9 cellular contexts compared by ENCODE assay signal in the genomic region with DNA sequence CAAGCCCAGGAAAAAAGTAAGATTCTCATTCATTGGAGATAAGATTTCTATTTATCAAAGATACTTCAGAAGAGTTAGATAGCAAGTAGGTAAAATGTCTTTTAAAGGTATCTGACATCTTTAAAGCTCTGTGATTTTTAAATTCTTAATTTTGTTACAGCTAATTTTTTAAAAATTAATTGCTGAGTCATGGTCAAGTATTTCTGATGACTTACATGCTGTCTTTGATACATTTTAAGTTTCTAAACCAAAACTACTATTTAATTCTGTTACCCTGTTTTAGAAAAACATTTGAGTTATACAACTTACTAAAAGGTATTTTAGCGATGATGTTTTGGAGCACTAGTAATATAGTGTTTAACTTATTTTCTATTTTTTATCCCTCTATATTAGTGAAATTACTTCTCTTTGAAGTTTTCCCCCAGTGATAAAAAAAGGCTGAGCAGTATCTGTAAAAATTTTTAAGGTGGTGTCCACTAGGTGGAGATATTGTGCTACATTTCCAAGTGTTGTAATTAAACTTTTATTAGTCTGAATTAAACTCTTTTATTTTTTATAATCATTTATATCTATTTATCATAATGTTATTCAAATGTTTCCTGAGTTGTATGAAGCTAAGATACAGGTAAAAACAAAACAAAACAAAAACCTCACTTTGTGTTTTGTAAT. TPM values are rescaled to one million over a fixed set of nuclear protein-coding genes. Genes with fewer than 3 reads are reported as not detected.
DNase-seq lines count a peak whose midpoint lies in the region; ATAC-seq, FAIRE-seq and TF ChIP-seq lines count a peak whose summit lies in the region.
"Had no signal": no experiment of that assay in that cellular context is flagged by ENCODE, and none has a peak within 500 bp of the region (broad histone marks: within the 10 kb centered on the region; RNA-seq: fewer than 3 reads in every experiment).

No MANE protein-coding gene starts in this region.

- H3K9ac ChIP-seq in liver (ENCODE audit: low read depth in 1 of 2, low read length in 2 of 2): no peak overlapping the region
- H3K9ac ChIP-seq: KMS-11 had no signal

- intact Hi-C loops in ascending aorta (cut with DNase I): no loop called here

- H3K9me3 ChIP-seq in ascending aorta (no peaks in the 10 kb centered on the region), liver (ENCODE audit: control insufficient read depth in 4 of 4, low read length in 3 of 4) (no peaks in the 10 kb centered on the region)

- no peak for FAIRE-seq in D721Med (lab: Jason Lieb, UNC)

- H3K36me3 ChIP-seq in ascending aorta (no peaks in the 10 kb centered on the region), liver (ENCODE audit: control insufficient read depth in 4 of 4, insufficient read depth in 3 of 4, low read depth in 1 of 4, low read length in 3 of 4) (no peaks in the 10 kb centered on the region)

- no peak for DNase-seq in D721Med (ENCODE audit: insufficient read length, low spot score)
- peak; percentile 1 for DNase-seq in HuH-7 (ENCODE audit: low spot score)
- no peak for DNase-seq in ascending aorta (ENCODE audit: low spot score in 2 of 2)
- DNase-seq in C1 segment of cervical spinal cord (lab: John Stamatoyannopoulos, UW): no peak
- no peak for DNase-seq in nucleus accumbens (lab: John Stamatoyannopoulos, UW)

- WGBS in liver: 12% methylated on average over 1 of the region's 1 CpG

- H3K4me1 ChIP-seq in ascending aorta: no peaks in the 10 kb centered on the region
- no peaks in the 10 kb centered on the region for H3K4me1 ChIP-seq in liver (ENCODE audit: control insufficient read depth in 4 of 4, insufficient read depth in 4 of 4, low read length in 3 of 4)

- H3K4me3 ChIP-seq in ascending aorta (no peak overlapping the region), liver (ENCODE audit: low read depth in 1 of 3, low read length in 3 of 3) (no peak overlapping the region)

- TF ChIP-seq CTCF in D721Med (IDR thresholded peaks at IDR 0.05; ENCODE audit: insufficient read depth, missing control alignments) (peak; percentile 40), ascending aorta (IDR thresholded peaks at IDR 0.05) (peak in 2 of 3 experiments; percentile 28 to 50), liver (IDR thresholded peaks at IDR 0.05; ENCODE audit: low read depth, low read length, missing input control) (peak; percentile 28)

- no peak overlapping the region for H3K27ac ChIP-seq in ascending aorta
- H3K27ac ChIP-seq in liver (ENCODE audit: low read depth in 1 of 2, low read length in 2 of 2): no peak overlapping the region
- H3K27ac ChIP-seq: KMS-11 had no signal

- no peak for ATAC-seq in HG02884 (IDR thresholded peaks at IDR 0.05; ENCODE audit: unreplicated experiment)
- no peak for ATAC-seq in HG02981 (IDR thresholded peaks at IDR 0.05; ENCODE audit: unreplicated experiment)

- H3K27me3 ChIP-seq in ascending aorta: no peaks in the 10 kb centered on the region
- no peaks in the 10 kb centered on the region for H3K27me3 ChIP-seq in liver (ENCODE audit: control insufficient read depth in 4 of 4, insufficient read depth in 4 of 4, low read length in 3 of 4)

- TF ChIP-seq RAD21 in liver (IDR thresholded peaks at IDR 0.05): peak; percentile 64 to 65

TF ChIP-seq in liver, 16 proteins besides CTCF, POLR2A, EP300 and RAD21:
- TF ChIP-seq RXRA (IDR thresholded peaks at IDR 0.05) (no peak), FOXA2 (IDR thresholded peaks at IDR 0.05) (no peak), NR2F2 (IDR thresholded peaks at IDR 0.05) (no peak), JUND (IDR thresholded peaks at IDR 0.05) (no peak), FOXA1 (IDR thresholded peaks at IDR 0.05) (no peak), GABPA (IDR thresholded peaks at IDR 0.05 in 1 of 2, conservative IDR thresholded peaks at IDR 0.05 in 1 of 2) (no peak), HNF4G (IDR thresholded peaks at IDR 0.05) (no peak), YY1 (IDR thresholded peaks at IDR 0.05) (no peak), SP1 (IDR thresholded peaks at IDR 0.05) (no peak), HNF4A (conservative IDR thresholded peaks at IDR 0.05) (no peak), EGR1 (IDR thresholded peaks at IDR 0.05; ENCODE audit: low read depth in 2 of 2) (no peak), TAF1 (conservative IDR thresholded peaks at IDR 0.05) (no peak)
- TF ChIP-seq, protein P1, sequence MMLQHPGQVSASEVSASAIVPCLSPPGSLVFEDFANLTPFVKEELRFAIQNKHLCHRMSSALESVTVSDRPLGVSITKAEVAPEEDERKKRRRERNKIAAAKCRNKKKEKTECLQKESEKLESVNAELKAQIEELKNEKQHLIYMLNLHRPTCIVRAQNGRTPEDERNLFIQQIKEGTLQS (IDR thresholded peaks at IDR 0.05): no peak
- TF ChIP-seq, protein P2, sequence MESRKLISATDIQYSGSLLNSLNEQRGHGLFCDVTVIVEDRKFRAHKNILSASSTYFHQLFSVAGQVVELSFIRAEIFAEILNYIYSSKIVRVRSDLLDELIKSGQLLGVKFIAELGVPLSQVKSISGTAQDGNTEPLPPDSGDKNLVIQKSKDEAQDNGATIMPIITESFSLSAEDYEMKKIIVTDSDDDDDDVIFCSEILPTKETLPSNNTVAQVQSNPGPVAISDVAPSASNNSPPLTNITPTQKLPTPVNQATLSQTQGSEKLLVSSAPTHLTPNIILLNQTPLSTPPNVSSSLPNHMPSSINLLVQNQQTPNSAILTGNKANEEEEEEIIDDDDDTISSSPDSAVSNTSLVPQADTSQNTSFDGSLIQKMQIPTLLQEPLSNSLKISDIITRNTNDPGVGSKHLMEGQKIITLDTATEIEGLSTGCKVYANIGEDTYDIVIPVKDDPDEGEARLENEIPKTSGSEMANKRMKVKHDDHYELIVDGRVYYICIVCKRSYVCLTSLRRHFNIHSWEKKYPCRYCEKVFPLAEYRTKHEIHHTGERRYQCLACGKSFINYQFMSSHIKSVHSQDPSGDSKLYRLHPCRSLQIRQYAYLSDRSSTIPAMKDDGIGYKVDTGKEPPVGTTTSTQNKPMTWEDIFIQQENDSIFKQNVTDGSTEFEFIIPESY (IDR thresholded peaks at IDR 0.05): no peak
- TF ChIP-seq, protein P3, sequence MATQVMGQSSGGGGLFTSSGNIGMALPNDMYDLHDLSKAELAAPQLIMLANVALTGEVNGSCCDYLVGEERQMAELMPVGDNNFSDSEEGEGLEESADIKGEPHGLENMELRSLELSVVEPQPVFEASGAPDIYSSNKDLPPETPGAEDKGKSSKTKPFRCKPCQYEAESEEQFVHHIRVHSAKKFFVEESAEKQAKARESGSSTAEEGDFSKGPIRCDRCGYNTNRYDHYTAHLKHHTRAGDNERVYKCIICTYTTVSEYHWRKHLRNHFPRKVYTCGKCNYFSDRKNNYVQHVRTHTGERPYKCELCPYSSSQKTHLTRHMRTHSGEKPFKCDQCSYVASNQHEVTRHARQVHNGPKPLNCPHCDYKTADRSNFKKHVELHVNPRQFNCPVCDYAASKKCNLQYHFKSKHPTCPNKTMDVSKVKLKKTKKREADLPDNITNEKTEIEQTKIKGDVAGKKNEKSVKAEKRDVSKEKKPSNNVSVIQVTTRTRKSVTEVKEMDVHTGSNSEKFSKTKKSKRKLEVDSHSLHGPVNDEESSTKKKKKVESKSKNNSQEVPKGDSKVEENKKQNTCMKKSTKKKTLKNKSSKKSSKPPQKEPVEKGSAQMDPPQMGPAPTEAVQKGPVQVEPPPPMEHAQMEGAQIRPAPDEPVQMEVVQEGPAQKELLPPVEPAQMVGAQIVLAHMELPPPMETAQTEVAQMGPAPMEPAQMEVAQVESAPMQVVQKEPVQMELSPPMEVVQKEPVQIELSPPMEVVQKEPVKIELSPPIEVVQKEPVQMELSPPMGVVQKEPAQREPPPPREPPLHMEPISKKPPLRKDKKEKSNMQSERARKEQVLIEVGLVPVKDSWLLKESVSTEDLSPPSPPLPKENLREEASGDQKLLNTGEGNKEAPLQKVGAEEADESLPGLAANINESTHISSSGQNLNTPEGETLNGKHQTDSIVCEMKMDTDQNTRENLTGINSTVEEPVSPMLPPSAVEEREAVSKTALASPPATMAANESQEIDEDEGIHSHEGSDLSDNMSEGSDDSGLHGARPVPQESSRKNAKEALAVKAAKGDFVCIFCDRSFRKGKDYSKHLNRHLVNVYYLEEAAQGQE (IDR thresholded peaks at IDR 0.05): no peak
- TF ChIP-seq, protein P4, sequence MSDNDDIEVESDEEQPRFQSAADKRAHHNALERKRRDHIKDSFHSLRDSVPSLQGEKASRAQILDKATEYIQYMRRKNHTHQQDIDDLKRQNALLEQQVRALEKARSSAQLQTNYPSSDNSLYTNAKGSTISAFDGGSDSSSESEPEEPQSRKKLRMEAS (IDR thresholded peaks at IDR 0.05): no peak

RNA-seq across cellular contexts. Expression of a gene that starts 11.5 kb away (rescaled TPM):
- total RNA-seq in ascending aorta (1.3 TPM), liver (10 to 100 TPM in 1 of 2 donors, 1 to 10 TPM in 1; 6.0 to 12.7 TPM)
- 1 to 10 TPM in 1 of 2 donors, under 1 TPM in 1; 0.44 to 2.3 TPM for polyA plus RNA-seq in liver
